ENCODE assay signal across 1 cellular context in genomic region chr4:159360549-159360948, GRCh38.
TF ChIP-seq lines count a peak whose summit lies in the region.

No MANE protein-coding gene starts in this region.

TF ChIP-seq in IMR-90, 13 proteins besides CTCF, POLR2A, EP300 and RAD21 (continued from another document):
- TF ChIP-seq ELK1 (IDR thresholded peaks at IDR 0.05; ENCODE audit: borderline replicate concordance, low read depth, low read length) (no peak), MAFK (IDR thresholded peaks at IDR 0.05; ENCODE audit: low read depth, low read length) (peak; percentile 27; the same call in 1 of the 2 replicates), MAZ (IDR thresholded peaks at IDR 0.05; ENCODE audit: borderline replicate concordance, low read depth, low read length) (no peak), NFE2L2 (IDR thresholded peaks at IDR 0.05; ENCODE audit: low read depth, low read length) (no peak), CEBPB (IDR thresholded peaks at IDR 0.05; ENCODE audit: low read depth, low read length) (no peak), MXI1 (IDR thresholded peaks at IDR 0.05; ENCODE audit: borderline replicate concordance, low read depth, low read length) (0 out of 2 replicates have a peak, but pooled peaks have one; percentile 69), BHLHE40 (IDR thresholded peaks at IDR 0.05; ENCODE audit: low read depth, low read length) (peak; percentile 43; the same call in 1 of the 2 replicates), RFX5 (IDR thresholded peaks at IDR 0.05; ENCODE audit: low read depth, low read length) (no peak), RCOR1 (IDR thresholded peaks at IDR 0.05; ENCODE audit: insufficient replicate concordance, low read length) (no peak), CHD1 (IDR thresholded peaks at IDR 0.05; ENCODE audit: low read depth, low read length) (no peak)
